Comparison of ENCODE assay signal across 1 cellular context in the genomic region with DNA sequence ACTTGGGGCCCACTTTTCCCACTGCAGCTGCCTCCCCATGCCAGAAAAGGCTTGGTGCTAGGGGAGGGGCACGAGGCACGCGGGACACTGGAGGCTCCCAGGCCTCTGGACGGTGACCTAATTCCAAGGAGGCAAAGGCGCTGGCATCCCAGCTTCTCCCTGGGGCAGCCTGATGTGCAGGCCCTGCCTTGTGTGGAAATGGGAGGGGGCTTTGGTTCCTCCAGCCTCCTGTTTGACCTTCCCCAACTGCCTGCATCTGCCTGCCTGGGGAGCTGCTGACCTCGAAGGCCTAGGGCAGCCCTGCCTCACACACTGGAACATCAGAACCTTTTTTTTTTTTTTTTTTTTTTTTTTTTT.
TF ChIP-seq lines count a peak whose summit lies in the region.

No MANE protein-coding gene starts in this region.

TF ChIP-seq in H1, 55 proteins besides CTCF, POLR2A, EP300 and RAD21:
- TF ChIP-seq SIRT6 (IDR thresholded peaks at IDR 0.05; ENCODE audit: low read length) = no peak
- no peak for TF ChIP-seq SP2 (IDR thresholded peaks at IDR 0.05; ENCODE audit: low read length)
- no peak for TF ChIP-seq CHD2 (IDR thresholded peaks at IDR 0.05; ENCODE audit: low read length)
- TF ChIP-seq EZH2 (IDR thresholded peaks at IDR 0.05; ENCODE audit: low read depth, low read length, severe bottlenecking) = no peak
- no peak for TF ChIP-seq ASH2L (IDR thresholded peaks at IDR 0.05; ENCODE audit: low read length)
- no peak for TF ChIP-seq NRF1 (IDR thresholded peaks at IDR 0.05; ENCODE audit: low read depth, low read length)
- TF ChIP-seq MAFK (IDR thresholded peaks at IDR 0.05; ENCODE audit: low read depth, low read length) = no peak
- TF ChIP-seq RNF2 (IDR thresholded peaks at IDR 0.05; ENCODE audit: borderline replicate concordance, low read depth, low read length, missing control alignments, poor library complexity, severe bottlenecking) = no peak
- no peak for TF ChIP-seq CBX8 (IDR thresholded peaks at IDR 0.05; ENCODE audit: borderline replicate concordance, low read depth, low read length)
- TF ChIP-seq BACH1 (IDR thresholded peaks at IDR 0.05; ENCODE audit: low read length) = no peak
- no peak for TF ChIP-seq ZNF274 (IDR thresholded peaks at IDR 0.05; ENCODE audit: borderline replicate concordance, extremely low read depth, low read length)
- no peak for TF ChIP-seq POU5F1 (IDR thresholded peaks at IDR 0.05; ENCODE audit: low read depth, low read length)
- TF ChIP-seq YY1 (IDR thresholded peaks at IDR 0.05; ENCODE audit: low read depth, low read length) = no peak
- TF ChIP-seq TBP (IDR thresholded peaks at IDR 0.05; ENCODE audit: low read depth, low read length) = no peak
- TF ChIP-seq NANOG (IDR thresholded peaks at IDR 0.05; ENCODE audit: insufficient read depth, low read depth, low read length, poor library complexity, severe bottlenecking) = no peak
- TF ChIP-seq, protein P1, sequence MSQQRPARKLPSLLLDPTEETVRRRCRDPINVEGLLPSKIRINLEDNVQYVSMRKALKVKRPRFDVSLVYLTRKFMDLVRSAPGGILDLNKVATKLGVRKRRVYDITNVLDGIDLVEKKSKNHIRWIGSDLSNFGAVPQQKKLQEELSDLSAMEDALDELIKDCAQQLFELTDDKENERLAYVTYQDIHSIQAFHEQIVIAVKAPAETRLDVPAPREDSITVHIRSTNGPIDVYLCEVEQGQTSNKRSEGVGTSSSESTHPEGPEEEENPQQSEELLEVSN (IDR thresholded peaks at IDR 0.05) = no peak
